In the genomic region with DNA sequence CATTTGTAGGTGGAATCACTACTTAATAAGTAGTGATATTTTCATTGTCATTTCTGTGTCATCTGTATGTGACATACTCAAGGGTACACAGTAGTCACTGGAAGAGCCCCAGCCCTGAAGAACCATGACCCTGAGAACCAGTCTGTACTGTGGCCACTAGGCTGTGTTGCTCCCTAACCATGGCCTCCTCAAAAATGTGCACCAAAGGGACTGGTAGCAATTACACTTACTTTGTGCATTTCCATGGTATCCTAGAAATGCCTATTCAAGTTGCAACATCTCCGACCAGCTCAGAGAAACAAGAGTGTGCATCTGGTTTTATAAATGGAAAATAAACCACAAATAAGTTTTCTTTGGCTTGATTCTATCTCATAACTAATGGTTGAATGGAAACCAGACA, we compare ENCODE assay signal across 11 cellular contexts.
DNase-seq lines count a peak whose midpoint lies in the region; ATAC-seq and TF ChIP-seq lines count a peak whose summit lies in the region.
"Had no signal": no experiment of that assay in that cellular context is flagged by ENCODE, and none has a peak within 500 bp of the region (broad histone marks: within the 10 kb centered on the region; RNA-seq: fewer than 3 reads in every experiment).

No MANE protein-coding gene starts in this region.

- TF ChIP-seq CTCF in CD8-positive, alpha-beta T cell (IDR thresholded peaks at IDR 0.05) = peak; percentile 16
- peak; percentile 35 for TF ChIP-seq CTCF in GM20000 (IDR thresholded peaks at IDR 0.05; ENCODE audit: extremely low read depth, missing control alignments)
- TF ChIP-seq CTCF in fibroblast of pulmonary artery (IDR thresholded peaks at IDR 0.05; ENCODE audit: low read length, missing control alignments) = peak; percentile 1

- no peaks in the 10 kb centered on the region for H3K27me3 Mint-ChIP-seq in CD8-positive, alpha-beta T cell (ENCODE audit: low read depth)

- peak; percentile 59 for ATAC-seq in CD8-positive, alpha-beta T cell
- ATAC-seq in HG03460 (IDR thresholded peaks at IDR 0.05; ENCODE audit: unreplicated experiment) = no peak
- ATAC-seq in HG02759 (IDR thresholded peaks at IDR 0.05; ENCODE audit: unreplicated experiment) = no peak
- ATAC-seq: lower lobe of right lung had no signal

- H3K9me3 ChIP-seq in CD8-positive, alpha-beta T cell (ENCODE audit: low read length) = no peaks in the 10 kb centered on the region
- H3K9me3 ChIP-seq: lower lobe of right lung had no signal

- DNase-seq in CD8-positive, alpha-beta T cell = no peak
- DNase-seq in GM20000 (ENCODE audit: low spot score) (no peak), SK-MEL-5 (ENCODE audit: low read depth, low spot score) (peak; percentile 48), fibroblast of pulmonary artery (ENCODE audit: low read depth) (peak; percentile 54), NCI-H69 (lab: John Stamatoyannopoulos, UW) (no peak), NCI-H82 treated with DMSO at 0.1 percent for 48 hours (lab: John Stamatoyannopoulos, UW; ENCODE audit: unreplicated experiment) (no peak)
- DNase-seq: lower lobe of right lung; NCI-H2081; stimulated activated naive CD4-positive, alpha-beta T cell treated with Interleukin-2 at 50 U/mL for 16 hours had no signal

- H3K4me3 ChIP-seq in CD8-positive, alpha-beta T cell (ENCODE audit: low read depth, low read length) = no peak overlapping the region
- no peak overlapping the region for H3K4me3 ChIP-seq in fibroblast of pulmonary artery (replicated peaks; ENCODE audit: low read depth, low read length)
- H3K4me3 ChIP-seq: lower lobe of right lung had no signal

- H3K36me3 ChIP-seq in CD8-positive, alpha-beta T cell (ENCODE audit: insufficient read depth, low read length) = peaks cover 48% of the 10 kb centered on the region
- H3K36me3 ChIP-seq: lower lobe of right lung had no signal

- H3K4me1 Mint-ChIP-seq in CD8-positive, alpha-beta T cell (ENCODE audit: low read depth) = peaks cover 37% of the 10 kb centered on the region

- no peaks in the 10 kb centered on the region for H3K27me3 ChIP-seq in CD8-positive, alpha-beta T cell (ENCODE audit: insufficient read depth, low read length)

- peaks cover 87% of the 10 kb centered on the region for H3K36me3 Mint-ChIP-seq in CD8-positive, alpha-beta T cell

- H3K4me3 Mint-ChIP-seq in CD8-positive, alpha-beta T cell = no peak overlapping the region

- H3K4me1 ChIP-seq in CD8-positive, alpha-beta T cell (ENCODE audit: insufficient read depth, low read length) = no peaks in the 10 kb centered on the region

- POLR2A ChIA-PET in CD8-positive, alpha-beta T cell (lab: Charles Lee) = no interaction called here

- no peaks in the 10 kb centered on the region for H3K9me3 Mint-ChIP-seq in CD8-positive, alpha-beta T cell

- in situ Hi-C loops in SK-MEL-5 (cut with HindIII; ENCODE audit: low pct_unique_long_range_greater_than_20kb, low sequenced_read_pairs) = no loop called here

- H3K27ac ChIP-seq in CD8-positive, alpha-beta T cell (ENCODE audit: low read depth, low read length) = no peak overlapping the region
- H3K27ac ChIP-seq: lower lobe of right lung had no signal

- H3K27ac Mint-ChIP-seq in CD8-positive, alpha-beta T cell = no peak overlapping the region

- CTCF ChIA-PET in CD8-positive, alpha-beta T cell (lab: Charles Lee) = no interaction called here

- intact Hi-C loops in CD8-positive, alpha-beta T cell (cut with DNase I, micrococcal nuclease) = loop anchor here (1.0 to 10.0 kb wide), 5 partner anchors 35 to 778 kb away; no protein-coding TSS in a partner anchor

Comparison
In these comparisons a context has a peak if more than half of its experiments do, and no peak if none do; other contexts are left out.
1. DNase-seq: peak in SK-MEL-5 (single experiment) and fibroblast of pulmonary artery (single experiment); none in CD8-positive, alpha-beta T cell (0 of 7), GM20000 (single experiment), NCI-H69 (single experiment) and NCI-H82 treated with DMSO at 0.1 percent for 48 hours (single experiment).
2. Peak in every context shown above with its lines, with median percentiles within 50 percentile points of each other: CTCF ChIP-seq.